Comparison of ENCODE assay signal across 1 cellular context in the genomic region with DNA sequence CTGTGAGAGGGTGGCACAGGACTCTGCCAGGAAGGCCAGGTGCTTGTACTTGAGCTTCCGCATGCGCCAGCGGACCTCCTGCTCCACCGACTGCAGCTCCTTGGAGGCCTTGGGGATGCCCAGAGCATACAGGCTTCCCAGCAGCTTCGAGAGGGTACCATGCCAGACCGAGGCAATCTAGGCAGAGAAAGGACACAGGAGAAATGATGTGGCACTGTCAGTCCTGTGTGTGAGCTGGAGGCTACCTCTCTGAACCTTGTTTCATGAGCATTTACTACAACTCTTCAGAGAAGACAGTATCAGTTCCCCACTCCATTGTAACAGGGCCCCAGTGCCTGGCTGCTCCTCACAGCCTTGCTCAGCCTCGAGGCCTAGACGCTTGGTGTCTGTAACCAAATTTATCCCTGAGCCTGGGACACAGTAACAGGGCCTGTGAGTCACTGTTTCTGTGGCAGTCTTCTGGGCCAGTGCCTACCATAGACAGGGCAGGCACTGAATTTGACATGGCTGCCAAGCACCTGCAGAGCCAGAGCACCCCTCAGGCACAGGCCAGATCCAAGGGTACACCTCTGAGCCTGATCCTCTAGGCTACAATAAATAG.
TF ChIP-seq lines count a peak whose summit lies in the region.

No MANE protein-coding gene starts in this region.

TF ChIP-seq in GM12878, 131 proteins besides CTCF, POLR2A, EP300 and RAD21:
- TF ChIP-seq BACH1 (IDR thresholded peaks at IDR 0.05; ENCODE audit: borderline replicate concordance), result no peak
- TF ChIP-seq ESRRA (IDR thresholded peaks at IDR 0.05; ENCODE audit: low read length), result no peak
- TF ChIP-seq SPI1 (IDR thresholded peaks at IDR 0.05; ENCODE audit: borderline replicate concordance, insufficient read depth, low read depth, low read length), result no peak
- TF ChIP-seq YY1 (IDR thresholded peaks at IDR 0.05; ENCODE audit: low read depth, low read length), result no peak
- TF ChIP-seq, protein P1, sequence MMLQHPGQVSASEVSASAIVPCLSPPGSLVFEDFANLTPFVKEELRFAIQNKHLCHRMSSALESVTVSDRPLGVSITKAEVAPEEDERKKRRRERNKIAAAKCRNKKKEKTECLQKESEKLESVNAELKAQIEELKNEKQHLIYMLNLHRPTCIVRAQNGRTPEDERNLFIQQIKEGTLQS (IDR thresholded peaks at IDR 0.05; ENCODE audit: borderline replicate concordance, extremely low read depth, low read depth, low read length), result no peak
- TF ChIP-seq, protein P2, sequence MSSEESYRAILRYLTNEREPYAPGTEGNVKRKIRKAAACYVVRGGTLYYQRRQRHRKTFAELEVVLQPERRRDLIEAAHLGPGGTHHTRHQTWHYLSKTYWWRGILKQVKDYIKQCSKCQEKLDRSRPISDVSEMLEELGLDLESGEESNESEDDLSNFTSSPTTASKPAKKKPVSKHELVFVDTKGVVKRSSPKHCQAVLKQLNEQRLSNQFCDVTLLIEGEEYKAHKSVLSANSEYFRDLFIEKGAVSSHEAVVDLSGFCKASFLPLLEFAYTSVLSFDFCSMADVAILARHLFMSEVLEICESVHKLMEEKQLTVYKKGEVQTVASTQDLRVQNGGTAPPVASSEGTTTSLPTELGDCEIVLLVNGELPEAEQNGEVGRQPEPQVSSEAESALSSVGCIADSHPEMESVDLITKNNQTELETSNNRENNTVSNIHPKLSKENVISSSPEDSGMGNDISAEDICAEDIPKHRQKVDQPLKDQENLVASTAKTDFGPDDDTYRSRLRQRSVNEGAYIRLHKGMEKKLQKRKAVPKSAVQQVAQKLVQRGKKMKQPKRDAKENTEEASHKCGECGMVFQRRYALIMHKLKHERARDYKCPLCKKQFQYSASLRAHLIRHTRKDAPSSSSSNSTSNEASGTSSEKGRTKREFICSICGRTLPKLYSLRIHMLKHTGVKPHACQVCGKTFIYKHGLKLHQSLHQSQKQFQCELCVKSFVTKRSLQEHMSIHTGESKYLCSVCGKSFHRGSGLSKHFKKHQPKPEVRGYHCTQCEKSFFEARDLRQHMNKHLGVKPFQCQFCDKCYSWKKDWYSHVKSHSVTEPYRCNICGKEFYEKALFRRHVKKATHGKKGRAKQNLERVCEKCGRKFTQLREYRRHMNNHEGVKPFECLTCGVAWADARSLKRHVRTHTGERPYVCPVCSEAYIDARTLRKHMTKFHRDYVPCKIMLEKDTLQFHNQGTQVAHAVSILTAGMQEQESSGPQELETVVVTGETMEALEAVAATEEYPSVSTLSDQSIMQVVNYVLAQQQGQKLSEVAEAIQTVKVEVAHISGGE (CRISPR knock-in tag; IDR thresholded peaks at IDR 0.05), result no peak
- no peak for TF ChIP-seq JUNB (IDR thresholded peaks at IDR 0.05)
- TF ChIP-seq RBBP5 (conservative IDR thresholded peaks at IDR 0.05), result no peak
- TF ChIP-seq, protein P3, sequence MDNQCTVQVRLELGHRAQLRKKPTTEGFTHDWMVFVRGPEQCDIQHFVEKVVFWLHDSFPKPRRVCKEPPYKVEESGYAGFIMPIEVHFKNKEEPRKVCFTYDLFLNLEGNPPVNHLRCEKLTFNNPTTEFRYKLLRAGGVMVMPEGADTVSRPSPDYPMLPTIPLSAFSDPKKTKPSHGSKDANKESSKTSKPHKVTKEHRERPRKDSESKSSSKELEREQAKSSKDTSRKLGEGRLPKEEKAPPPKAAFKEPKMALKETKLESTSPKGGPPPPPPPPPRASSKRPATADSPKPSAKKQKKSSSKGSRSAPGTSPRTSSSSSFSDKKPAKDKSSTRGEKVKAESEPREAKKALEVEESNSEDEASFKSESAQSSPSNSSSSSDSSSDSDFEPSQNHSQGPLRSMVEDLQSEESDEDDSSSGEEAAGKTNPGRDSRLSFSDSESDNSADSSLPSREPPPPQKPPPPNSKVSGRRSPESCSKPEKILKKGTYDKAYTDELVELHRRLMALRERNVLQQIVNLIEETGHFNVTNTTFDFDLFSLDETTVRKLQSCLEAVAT (IDR thresholded peaks at IDR 0.05), result no peak
- TF ChIP-seq SREBF2 (IDR thresholded peaks at IDR 0.05; ENCODE audit: low read length), result no peak
- TF ChIP-seq PAX5 (IDR thresholded peaks at IDR 0.05; ENCODE audit: borderline replicate concordance, low read depth, low read length), result no peak
